In genomic region chr2:156003780-156004179, GRCh38 we compare ENCODE assay signal across 20 cellular contexts.
"Had no signal": no experiment of that assay in that cellular context is flagged by ENCODE, and none has a peak within 500 bp of the region (broad histone marks: within the 10 kb centered on the region; RNA-seq: fewer than 3 reads in every experiment).

No MANE protein-coding gene starts in this region.

- ATAC-seq: activated T-cell treated with anti-CD3 and anti-CD28 coated beads, Interleukin-2, amount 50 U/mL, for 72 hours; T-helper 17 cell had no signal

- H3K27ac ChIP-seq: brain microvascular endothelial cell, PC-9 had no signal

- H3K4me2 ChIP-seq: PC-9 had no signal

- H3K4me3 ChIP-seq: PC-9 had no signal

- H2AFZ ChIP-seq: PC-9 had no signal

- DNase-seq: activated B cell treated with CpG ODN at 0.5 μM for 24 hours; activated CD4-positive, alpha-beta memory T cell treated with anti-CD3 and anti-CD28 coated beads for 36 hours; activated CD4-positive, alpha-beta T cell treated with anti-CD3 and anti-CD28 coated beads, Interleukin-2, amount 10 ng/mL, durations not matched to agents 7 days and 5 days; activated gamma-delta T cell treated with Interleukin-2 at 50 U/mL for 16 hours; activated naive CD4-positive, alpha-beta T cell treated with anti-CD3 and anti-CD28 coated beads, Interleukin-2, amount 10 ng/mL, durations not matched to agents 7 days and 5 days; activated naive CD8-positive, alpha-beta T cell treated with anti-CD3 and anti-CD28 coated beads for 36 hours; activated T-cell treated with anti-CD3 and anti-CD28 coated beads for 4 hours; activated T-cell treated with anti-CD3 and anti-CD28 coated beads, Interleukin-2, amount 50 U/mL, for 72 hours; brain microvascular endothelial cell; cerebellar nuclear complex; MV-4-11; NCI-H1092 treated with DMSO at 0.1 percent for 48 hours; NCI-H1417 treated with DMSO at 0.1 percent for 48 hours; NCI-H1694; NCI-H2029; NCI-H446; PC-9; SHP77 treated with DMSO at 0.1 percent for 48 hours; T-helper 17 cell; T-helper 9 cell had no signal

- H3K27me3 ChIP-seq: brain microvascular endothelial cell had no signal

- H3K36me3 ChIP-seq: brain microvascular endothelial cell had no signal
